In genomic region chr13:104006625-104007061, GRCh38 we compare ENCODE assay signal across 17 cellular contexts.
A peak's percentile ranks its signal among the peaks of the same experiment; 100 is the strongest.
DNase-seq lines count a peak whose midpoint lies in the region; TF ChIP-seq lines count a peak whose summit lies in the region.
"Had no signal": no experiment of that assay in that cellular context is flagged by ENCODE, and none has a peak within 500 bp of the region (broad histone marks: within the 10 kb centered on the region; RNA-seq: fewer than 3 reads in every experiment).

No MANE protein-coding gene starts in this region.

- H3K4me1 Mint-ChIP-seq in T-helper 2 cell treated with Interferon-gamma antibody and Interleukin-4, amounts not matched to agents 5 μg/mL and 100 μg/mL, for 36 hours (ENCODE audit: low read depth) = no peaks in the 10 kb centered on the region
- H3K4me1 Mint-ChIP-seq: activated CD8-positive, alpha-beta memory T cell treated with anti-CD3 and anti-CD28 coated beads, Interleukin-2, amount 10 ng/mL, durations not matched to agents 7 days and 5 days; stimulated activated effector memory CD8-positive, alpha-beta T cell treated with anti-CD3 and anti-CD28 coated beads, Interleukin-12 subunit alpha, Interleukin-12 subunit beta, amount 100 ng/mL, for 72 hours had no signal

- no peak overlapping the region for H3K27ac Mint-ChIP-seq in T-helper 2 cell treated with Interferon-gamma antibody and Interleukin-4, amounts not matched to agents 5 μg/mL and 100 μg/mL, for 36 hours
- H3K27ac Mint-ChIP-seq: activated CD8-positive, alpha-beta memory T cell treated with anti-CD3 and anti-CD28 coated beads, Interleukin-2, amount 10 ng/mL, durations not matched to agents 7 days and 5 days; stimulated activated effector memory CD8-positive, alpha-beta T cell treated with anti-CD3 and anti-CD28 coated beads, Interleukin-12 subunit alpha, Interleukin-12 subunit beta, amount 100 ng/mL, for 72 hours had no signal

- no peaks in the 10 kb centered on the region for H3K79me1 ChIP-seq in mesenchymal stem cell (replicated peaks; ENCODE audit: low read length, poor library complexity, severe bottlenecking)

- H2BK12ac ChIP-seq in mesenchymal stem cell (ENCODE audit: low read length in 2 of 2) = no peak overlapping the region

- no peaks in the 10 kb centered on the region for H3K27me3 Mint-ChIP-seq in T-helper 2 cell treated with Interferon-gamma antibody and Interleukin-4, amounts not matched to agents 5 μg/mL and 100 μg/mL, for 36 hours (ENCODE audit: low read depth)
- H3K27me3 Mint-ChIP-seq: activated CD8-positive, alpha-beta memory T cell treated with anti-CD3 and anti-CD28 coated beads, Interleukin-2, amount 10 ng/mL, durations not matched to agents 7 days and 5 days had no signal

- H3K27ac ChIP-seq in mesenchymal stem cell (ENCODE audit: low read length, poor library complexity, severe bottlenecking) = no peak overlapping the region
- H3K27ac ChIP-seq: brain microvascular endothelial cell, skin epidermis, upper lobe of right lung had no signal

- H2BK5ac ChIP-seq in mesenchymal stem cell (ENCODE audit: low read depth, low read length, poor library complexity, severe bottlenecking) = no peak overlapping the region

- no peak overlapping the region for H2BK120ac ChIP-seq in mesenchymal stem cell (ENCODE audit: low read depth, low read length)

- H3K14ac ChIP-seq in mesenchymal stem cell (ENCODE audit: low read length in 2 of 2) = no peak overlapping the region

- H3K18ac ChIP-seq in mesenchymal stem cell (ENCODE audit: low read depth in 1 of 2, low read length in 2 of 2) = no peak overlapping the region

- H3K4me1 ChIP-seq in mesenchymal stem cell (ENCODE audit: control insufficient read depth, insufficient read depth, low read depth, low read length) = peaks cover 2% of the 10 kb centered on the region
- H3K4me1 ChIP-seq: upper lobe of right lung had no signal

- no peaks in the 10 kb centered on the region for H3K36me3 Mint-ChIP-seq in T-helper 2 cell treated with Interferon-gamma antibody and Interleukin-4, amounts not matched to agents 5 μg/mL and 100 μg/mL, for 36 hours (ENCODE audit: low read depth)
- H3K36me3 Mint-ChIP-seq: activated CD8-positive, alpha-beta memory T cell treated with anti-CD3 and anti-CD28 coated beads, Interleukin-2, amount 10 ng/mL, durations not matched to agents 7 days and 5 days; stimulated activated effector memory CD8-positive, alpha-beta T cell treated with anti-CD3 and anti-CD28 coated beads, Interleukin-12 subunit alpha, Interleukin-12 subunit beta, amount 100 ng/mL, for 72 hours had no signal

- no peak for TF ChIP-seq CTCF in choroid plexus epithelial cell (conservative IDR thresholded peaks at IDR 0.05; ENCODE audit: low read depth, low read length)

- H3K4me3 ChIP-seq in choroid plexus epithelial cell (ENCODE audit: low read depth, low read length) = peak overlapping the region; percentile 14
- no peak overlapping the region for H3K4me3 ChIP-seq in mesenchymal stem cell (ENCODE audit: insufficient read depth in 1 of 2, low read depth in 1 of 2, low read length in 2 of 2)
- H3K4me3 ChIP-seq: skin epidermis, upper lobe of right lung had no signal

- H3K4me2 ChIP-seq in mesenchymal stem cell (ENCODE audit: low read length, poor library complexity, severe bottlenecking) = no peak overlapping the region

- no peaks in the 10 kb centered on the region for H3K9me3 ChIP-seq in mesenchymal stem cell (ENCODE audit: control insufficient read depth, low read length)
- H3K9me3 ChIP-seq: upper lobe of right lung had no signal

- H3K4ac ChIP-seq in mesenchymal stem cell (ENCODE audit: low read depth in 1 of 2, low read length in 2 of 2) = no peak overlapping the region

- H3K23ac ChIP-seq in mesenchymal stem cell (ENCODE audit: low read length in 2 of 2) = no peak overlapping the region

- no peaks in the 10 kb centered on the region for H3K36me3 ChIP-seq in mesenchymal stem cell (ENCODE audit: control insufficient read depth in 1 of 2, insufficient read depth in 2 of 2, low read depth in 1 of 2, low read length in 2 of 2)
- H3K36me3 ChIP-seq: brain microvascular endothelial cell, upper lobe of right lung had no signal

- H4K91ac ChIP-seq in mesenchymal stem cell (ENCODE audit: low read length) = no peak overlapping the region

- H2AFZ ChIP-seq in mesenchymal stem cell (ENCODE audit: low read depth, low read length) = no peak overlapping the region

- H3K27me3 ChIP-seq in mesenchymal stem cell (ENCODE audit: control insufficient read depth in 1 of 2, insufficient read depth in 1 of 2, low read length in 2 of 2) = no peaks in the 10 kb centered on the region
- H3K27me3 ChIP-seq: brain microvascular endothelial cell, upper lobe of right lung had no signal

- DNase-seq in ELR (ENCODE audit: low read depth) = peak; percentile 66
- peak; percentile 28 for DNase-seq in choroid plexus epithelial cell (ENCODE audit: low read depth)
- DNase-seq in mesenchymal stem cell = peak; percentile 13
- DNase-seq in T-helper 2 cell treated with Interferon-gamma antibody and Interleukin-4, amounts not matched to agents 5 μg/mL and 100 μg/mL, for 36 hours (ENCODE audit: low spot score) = no peak
- DNase-seq in NAMALWA (ENCODE audit: low spot score) = no peak
- DNase-seq in mucosa of gallbladder (ENCODE audit: low spot score) = no peak
- no peak for DNase-seq in activated CD4-positive, alpha-beta T cell treated with anti-CD3 and anti-CD28 coated beads, Interleukin-2, amount 50 U/mL, for 1 hour
- DNase-seq: activated CD4-positive, CD25-positive, alpha-beta regulatory T cell; activated CD8-positive, alpha-beta memory T cell treated with anti-CD3 and anti-CD28 coated beads, Interleukin-2, amount 10 ng/mL, durations not matched to agents 7 days and 5 days; activated effector memory CD4-positive, alpha-beta T cell treated with anti-CD3 and anti-CD28 coated beads, Interleukin-2, amount 50 U/mL, for 16 hours; brain microvascular endothelial cell; effector CD8-positive, alpha-beta T cell; occipital lobe; upper lobe of right lung had no signal

- H4K8ac ChIP-seq in mesenchymal stem cell (ENCODE audit: low read length) = peak overlapping the region; percentile 45

- H2BK15ac ChIP-seq in mesenchymal stem cell (ENCODE audit: low read depth, poor library complexity, severe bottlenecking) = no peak overlapping the region

- no peak overlapping the region for H3K4me3 Mint-ChIP-seq in T-helper 2 cell treated with Interferon-gamma antibody and Interleukin-4, amounts not matched to agents 5 μg/mL and 100 μg/mL, for 36 hours
- H3K4me3 Mint-ChIP-seq: activated CD8-positive, alpha-beta memory T cell treated with anti-CD3 and anti-CD28 coated beads, Interleukin-2, amount 10 ng/mL, durations not matched to agents 7 days and 5 days; stimulated activated effector memory CD8-positive, alpha-beta T cell treated with anti-CD3 and anti-CD28 coated beads, Interleukin-12 subunit alpha, Interleukin-12 subunit beta, amount 100 ng/mL, for 72 hours had no signal

- WGBS in mesenchymal stem cell = 74% methylated on average over 9 of the region's 9 CpGs

- H3K9ac ChIP-seq in mesenchymal stem cell (ENCODE audit: low read length) = no peak overlapping the region

- no peak overlapping the region for H2AK5ac ChIP-seq in mesenchymal stem cell (ENCODE audit: low read length, severe bottlenecking)

- peaks cover 2% of the 10 kb centered on the region for H3K9me3 Mint-ChIP-seq in T-helper 2 cell treated with Interferon-gamma antibody and Interleukin-4, amounts not matched to agents 5 μg/mL and 100 μg/mL, for 36 hours

TF ChIP-seq in PFSK-1, 5 proteins besides CTCF, POLR2A, EP300 and RAD21:
- TF ChIP-seq TAF1 (IDR thresholded peaks at IDR 0.05; ENCODE audit: borderline replicate concordance, insufficient read depth, low read length) (0 out of 2 replicates have a peak, but pooled peaks have one; percentile 34), FOXP2 (optimal IDR thresholded peaks at IDR 0.05; ENCODE audit: borderline replicate concordance, extremely low read depth, extremely low read length, insufficient read depth) (peak; percentile 39), REST (IDR thresholded peaks at IDR 0.05; ENCODE audit: insufficient read depth in 1 of 2, low read depth in 2 of 2, low read length in 2 of 2) (no peak), POLR2AphosphoS5 (IDR thresholded peaks at IDR 0.05; ENCODE audit: low read depth, low read length) (0 out of 2 replicates have a peak, but pooled peaks have one; percentile 28)

Comparison
In these comparisons a context has a peak if more than half of its experiments do, and no peak if none do; other contexts are left out.
1. DNase-seq: peak in ELR (single experiment), choroid plexus epithelial cell (single experiment) and mesenchymal stem cell (single experiment); none in T-helper 2 cell treated with Interferon-gamma antibody and Interleukin-4, amounts not matched to agents 5 μg/mL and 100 μg/mL, for 36 hours (single experiment), NAMALWA (single experiment), mucosa of gallbladder (single experiment) and activated CD4-positive, alpha-beta T cell treated with anti-CD3 and anti-CD28 coated beads, Interleukin-2, amount 50 U/mL, for 1 hour (single experiment).